Comparison of ENCODE assay signal across 24 cellular contexts in the genomic region with DNA sequence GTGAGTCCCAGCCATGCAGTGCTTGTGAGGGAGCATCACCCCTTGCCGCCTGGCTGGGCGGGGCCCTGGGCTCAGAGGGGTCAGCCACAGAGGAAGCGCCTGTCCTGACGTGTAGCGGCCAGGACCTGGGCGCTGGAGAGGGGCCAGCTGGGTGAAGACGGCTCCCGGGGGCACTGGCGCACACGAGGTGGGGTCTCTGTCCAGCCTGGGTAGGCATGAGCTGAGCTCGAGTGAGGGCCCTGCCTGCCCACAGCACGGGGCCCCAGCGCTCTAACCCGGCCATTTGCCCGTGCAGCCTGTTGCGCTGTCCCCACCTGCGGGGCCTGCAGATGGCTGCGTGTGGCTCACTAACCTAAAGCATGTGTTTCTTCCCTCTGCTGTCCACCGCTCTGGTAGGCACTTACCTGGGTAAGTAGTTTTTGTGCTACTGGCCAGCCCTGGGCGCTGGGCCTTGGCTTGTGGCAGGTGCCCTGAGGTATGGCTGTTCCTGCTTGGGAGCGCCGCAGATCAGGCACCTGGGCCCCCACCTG. TPM values are rescaled to one million over a fixed set of nuclear protein-coding genes. Genes with fewer than 3 reads are reported as not detected.
DNase-seq lines count a peak whose midpoint lies in the region; ATAC-seq and TF ChIP-seq lines count a peak whose summit lies in the region.
"Had no signal": no experiment of that assay in that cellular context is flagged by ENCODE, and none has a peak within 500 bp of the region (broad histone marks: within the 10 kb centered on the region; RNA-seq: fewer than 3 reads in every experiment).

No MANE protein-coding gene starts in this region.

- H3K27ac ChIP-seq in C4-2B = peak overlapping the region; percentile 91
- no peak overlapping the region for H3K27ac ChIP-seq in PC-9
- H3K27ac ChIP-seq in esophagus (ENCODE audit: low read depth in 2 of 2, low read length in 1 of 2) = peak overlapping the region; percentile 65 to 75
- peak overlapping the region; percentile 19 for H3K27ac ChIP-seq in skeletal muscle tissue (ENCODE audit: low read depth, low read length)
- H3K27ac ChIP-seq in endodermal cell (ENCODE audit: low read depth, low read length) = no peak overlapping the region
- H3K27ac ChIP-seq: epithelial cell of prostate, hepatocyte, KMS-11 had no signal

- H3F3A ChIP-seq in PC-9 (ENCODE audit: insufficient read depth, low read depth) = peaks cover 30% of the 10 kb centered on the region; the same call in 1 of the 2 replicates

- intact Hi-C loops in PC-9 (cut with micrococcal nuclease; ENCODE audit: unreplicated experiment) = loop anchor here (2.0 to 5.0 kb wide), 2 partner anchors 13 to 51 kb away; partner anchors contain the start of gene MTA1

- DNase-seq in PC-9 (no peak), endodermal cell (no peak)
- DNase-seq: activated CD4-positive, alpha-beta T cell treated with anti-CD3 and anti-CD28 coated beads for 4 hours; activated gamma-delta T cell treated with Interleukin-2 at 50 U/mL for 16 hours; activated T-cell treated with anti-CD3 and anti-CD28 coated beads, Interleukin-2, amount 50 U/mL, for 24 hours; CD4-positive, CD25-positive, alpha-beta regulatory T cell; effector CD4-positive, alpha-beta T cell; EL; left lung; MM.1S; naive thymus-derived CD4-positive, alpha-beta T cell; NCI-H82; stimulated activated CD4-positive, alpha-beta T cell treated with anti-CD3 and anti-CD28 coated beads, Interleukin-2, amount 100 ng/mL, for 24 hours had no signal

- TF ChIP-seq CTCF in C4-2B (conservative IDR thresholded peaks at IDR 0.05) (no peak), PC-9 (conservative IDR thresholded peaks at IDR 0.05) (no peak), endodermal cell (conservative IDR thresholded peaks at IDR 0.05) (no peak)

- no peaks in the 10 kb centered on the region for H3K79me2 ChIP-seq in PC-9 (ENCODE audit: low read depth)
- H3K79me2 ChIP-seq: hepatocyte had no signal

- no peak overlapping the region for H3K4me3 Mint-ChIP-seq in endodermal cell
- H3K4me3 Mint-ChIP-seq: activated T-cell treated with anti-CD3 and anti-CD28 coated beads, Interleukin-2, amount 50 U/mL, for 24 hours; CD4-positive, CD25-positive, alpha-beta regulatory T cell; mesothelial cell of epicardium; naive thymus-derived CD4-positive, alpha-beta T cell had no signal

- peaks cover 5% of the 10 kb centered on the region; the same call in 1 of the 2 replicates for H3K36me3 ChIP-seq in PC-9 (ENCODE audit: low read depth)
- H3K36me3 ChIP-seq in esophagus (ENCODE audit: control insufficient read depth in 2 of 2, insufficient read depth in 2 of 2, low read length in 1 of 2) = peaks cover 0 to 22% of the 10 kb centered on the region in 2 donors
- peaks cover 16 to 27% (median 17%) of the 10 kb centered on the region in 3 donors for H3K36me3 ChIP-seq in skeletal muscle tissue (ENCODE audit: control insufficient read depth in 3 of 3, insufficient read depth in 3 of 3, low read length in 3 of 3)
- peaks cover 16% of the 10 kb centered on the region for H3K36me3 ChIP-seq in endodermal cell (ENCODE audit: control insufficient read depth, insufficient read depth, low read length)

- H3K4me1 ChIP-seq in PC-9 (replicated peaks; ENCODE audit: insufficient read depth) = peaks cover 50% of the 10 kb centered on the region
- peaks cover 13 to 59% of the 10 kb centered on the region in 2 donors for H3K4me1 ChIP-seq in esophagus (ENCODE audit: control insufficient read depth in 2 of 2, insufficient read depth in 2 of 2, low read length in 1 of 2)
- H3K4me1 ChIP-seq in skeletal muscle tissue (ENCODE audit: control insufficient read depth in 3 of 3, insufficient read depth in 3 of 3, low read length in 3 of 3) = peaks cover 38 to 58% (median 53%) of the 10 kb centered on the region in 3 donors
- no peaks in the 10 kb centered on the region for H3K4me1 ChIP-seq in endodermal cell (ENCODE audit: control insufficient read depth, insufficient read depth, low read length)

- no peaks in the 10 kb centered on the region for H3K9me3 Mint-ChIP-seq in endodermal cell
- H3K9me3 Mint-ChIP-seq: activated T-cell treated with anti-CD3 and anti-CD28 coated beads, Interleukin-2, amount 50 U/mL, for 24 hours; CD4-positive, CD25-positive, alpha-beta regulatory T cell; mesothelial cell of epicardium; naive thymus-derived CD4-positive, alpha-beta T cell had no signal

- H3K4me3 ChIP-seq in PC-9 (no peak overlapping the region), esophagus (ENCODE audit: low read depth in 1 of 2, low read length in 2 of 2) (no peak overlapping the region), skeletal muscle tissue (ENCODE audit: low read length in 3 of 3) (no peak overlapping the region), endodermal cell (ENCODE audit: low read length) (no peak overlapping the region)
- H3K4me3 ChIP-seq: hepatocyte, left lung, smooth muscle cell had no signal

- POLR2A ChIA-PET in PC-9 (lab: Charles Lee; ENCODE audit: unreplicated experiment) = no interaction called here

- peaks cover 8% of the 10 kb centered on the region; the same call in 1 of the 2 replicates for H4K20me1 ChIP-seq in PC-9 (ENCODE audit: insufficient read depth)

- no TSS peak for BruUV-seq in PC-9 (replicated peaks; lab: Mats Ljungman, UMichigan)

- H3K9me2 ChIP-seq in PC-9 (ENCODE audit: insufficient read depth) = no peaks in the 10 kb centered on the region

- no peak for ATAC-seq in SK-N-SH treated with all-trans-retinoic acid at 6 μM for 48 hours
- no peak for ATAC-seq in HG03460 (IDR thresholded peaks at IDR 0.05; ENCODE audit: unreplicated experiment)
- ATAC-seq: HCT116; left lung; naive thymus-derived CD4-positive, alpha-beta T cell had no signal

- peaks cover 18% of the 10 kb centered on the region for H3K36me3 Mint-ChIP-seq in endodermal cell (ENCODE audit: low read depth)
- H3K36me3 Mint-ChIP-seq: CD4-positive, CD25-positive, alpha-beta regulatory T cell had no signal

- no peak overlapping the region for H3K27ac Mint-ChIP-seq in endodermal cell
- H3K27ac Mint-ChIP-seq: activated T-cell treated with anti-CD3 and anti-CD28 coated beads, Interleukin-2, amount 50 U/mL, for 24 hours; CD4-positive, CD25-positive, alpha-beta regulatory T cell; mesothelial cell of epicardium had no signal

- H3K9me3 ChIP-seq in PC-9 (ENCODE audit: insufficient read depth, low read depth) (no peaks in the 10 kb centered on the region), esophagus (ENCODE audit: control insufficient read depth in 2 of 2, insufficient read depth in 1 of 2, low read depth in 1 of 2, low read length in 1 of 2) (no peaks in the 10 kb centered on the region), skeletal muscle tissue (ENCODE audit: control insufficient read depth in 3 of 3, low read length in 3 of 3) (no peaks in the 10 kb centered on the region), endodermal cell (ENCODE audit: control insufficient read depth, low read length) (no peaks in the 10 kb centered on the region)
- H3K9me3 ChIP-seq: left lung had no signal

- H2AFZ ChIP-seq in PC-9 = no peak overlapping the region
- H2AFZ ChIP-seq: hepatocyte had no signal

- H3K9ac ChIP-seq in skeletal muscle tissue (ENCODE audit: low read depth in 1 of 3, low read length in 3 of 3) (peak overlapping the region in 1 of 3 donors; percentile 45), endodermal cell (ENCODE audit: extremely low read depth, low read length, poor library complexity, severe bottlenecking) (no peak overlapping the region)
- H3K9ac ChIP-seq: KMS-11 had no signal

- CTCF ChIA-PET in PC-9 (lab: Charles Lee) = no interaction called here

- H3K27me3 ChIP-seq in PC-9 (ENCODE audit: insufficient read depth, low read depth) (no peaks in the 10 kb centered on the region), esophagus (ENCODE audit: control insufficient read depth in 1 of 2, insufficient read depth in 2 of 2, low read length in 2 of 2) (no peaks in the 10 kb centered on the region), skeletal muscle tissue (ENCODE audit: control insufficient read depth in 3 of 3, insufficient read depth in 3 of 3, low read length in 3 of 3) (no peaks in the 10 kb centered on the region), endodermal cell (ENCODE audit: control insufficient read depth, insufficient read depth, low read length, poor library complexity, severe bottlenecking) (no peaks in the 10 kb centered on the region)
- H3K27me3 ChIP-seq: hepatocyte had no signal

- H3K27me3 Mint-ChIP-seq in endodermal cell (ENCODE audit: insufficient read depth) = no peaks in the 10 kb centered on the region
- H3K27me3 Mint-ChIP-seq: activated T-cell treated with anti-CD3 and anti-CD28 coated beads, Interleukin-2, amount 50 U/mL, for 24 hours; CD4-positive, CD25-positive, alpha-beta regulatory T cell; naive thymus-derived CD4-positive, alpha-beta T cell had no signal

- 0 out of 2 replicates have a peak overlapping the region, but pooled peaks have one; percentile 55 for H3K4me2 ChIP-seq in PC-9
- H3K4me2 ChIP-seq: hepatocyte, KMS-11, smooth muscle cell had no signal

- no peaks in the 10 kb centered on the region for H3K4me1 Mint-ChIP-seq in endodermal cell
- H3K4me1 Mint-ChIP-seq: CD4-positive, CD25-positive, alpha-beta regulatory T cell; naive thymus-derived CD4-positive, alpha-beta T cell had no signal

- WGBS in esophagus, 2 donors = 61 to 81% methylated on average over 22 of the region's 22 CpGs
- WGBS in endodermal cell (ENCODE audit: insufficient coverage in 1 of 2, insufficient read length in 1 of 2), 2 experiments = 94% methylated on average over 15 to 22 of the region's 22 CpGs

RNA-seq across cellular contexts. Expression of gene CRIP2, which starts 6.6 kb away (rescaled TPM):
- 42.5 and 50.2 TPM in 2 replicates for total RNA-seq in PC-9 (2021)
- 100 to 1,000 TPM in 1 of 2 donors, 10 to 100 TPM in 1; 99.5 to 145 TPM for polyA plus RNA-seq in esophagus
- total RNA-seq in skeletal muscle tissue = 77.8 TPM
- total RNA-seq in endodermal cell = 1 to 10 TPM; 3.9 to 5.3 TPM
- polyA plus RNA-seq in endodermal cell (2013, experiment 1 of 2) = 96.3 TPM
- polyA plus RNA-seq in endodermal cell (2013, experiment 2 of 2) = 93.1 TPM

RNA-seq across cellular contexts. Expression of gene CRIP1, which starts 18.7 kb away (rescaled TPM):
- total RNA-seq in PC-9 (2021) = 296 and 374 TPM in 2 replicates
- 10 to 100 TPM; 78.0 to 99.3 TPM for polyA plus RNA-seq in esophagus
- total RNA-seq in skeletal muscle tissue = 5.2 TPM
- 10 to 100 TPM in 1 of 2 donors, 1 to 10 TPM in 1; 7.0 to 47.1 TPM for total RNA-seq in endodermal cell
- 29.7 TPM for polyA plus RNA-seq in endodermal cell (2013, experiment 1 of 2)
- polyA plus RNA-seq in endodermal cell (2013, experiment 2 of 2) = 32.3 TPM

RNA-seq across cellular contexts. Expression of gene TEDC1, which starts 23.0 kb away (rescaled TPM):
- 21.2 and 31.9 TPM in 2 replicates for total RNA-seq in PC-9 (2021)
- 10 to 100 TPM; 11.8 to 17.6 TPM for polyA plus RNA-seq in esophagus
- total RNA-seq in skeletal muscle tissue = 2.1 TPM
- total RNA-seq in endodermal cell = 10 to 100 TPM in 1 of 2 donors, 1 to 10 TPM in 1; 9.1 to 23.8 TPM
- 21.3 TPM for polyA plus RNA-seq in endodermal cell (2013, experiment 1 of 2)
- polyA plus RNA-seq in endodermal cell (2013, experiment 2 of 2) = 19.0 TPM

RNA-seq across cellular contexts. Expression of gene MTA1, which starts 48.4 kb away (rescaled TPM):
- total RNA-seq in PC-9 (2021) (124 and 147 TPM in 2 replicates), skeletal muscle tissue (19.3 TPM), endodermal cell (100 to 1,000 TPM; 245 to 246 TPM)
- polyA plus RNA-seq in esophagus = 10 to 100 TPM; 37.4 to 70.4 TPM
- polyA plus RNA-seq in endodermal cell (2013, experiment 1 of 2) = 182 TPM
- polyA plus RNA-seq in endodermal cell (2013, experiment 2 of 2) = 153 TPM

RNA-seq across cellular contexts. Expression of gene TMEM121, which starts 58.4 kb away (rescaled TPM):
- total RNA-seq in PC-9 (2021) (1.0 and 1.1 TPM in 2 replicates), skeletal muscle tissue (3.1 TPM), endodermal cell (1 to 10 TPM in 1 of 2 donors, under 1 TPM in 1; 0.29 to 1.5 TPM)
- polyA plus RNA-seq in esophagus = 1 to 10 TPM in 1 of 2 donors, under 1 TPM in 1; 0.29 to 1.3 TPM
- 5.8 TPM for polyA plus RNA-seq in endodermal cell (2013, experiment 1 of 2)
- polyA plus RNA-seq in endodermal cell (2013, experiment 2 of 2) = 6.1 TPM

Comparison
In these comparisons a context has a peak if more than half of its experiments do, and no peak if none do; other contexts are left out.
1. H3K27ac ChIP-seq: peak in C4-2B (single experiment), esophagus (2 of 2) and skeletal muscle tissue (single experiment); none in PC-9 (single experiment) and endodermal cell (single experiment).